8 cellular contexts compared by ENCODE assay signal in genomic region chr18:3526421-3527354, GRCh38.
A peak's percentile ranks its signal among the peaks of the same experiment; 100 is the strongest.
DNase-seq lines count a peak whose midpoint lies in the region; ATAC-seq and TF ChIP-seq lines count a peak whose summit lies in the region.

No MANE protein-coding gene starts in this region.

- H3K4me1 Mint-ChIP-seq in activated CD8-positive, alpha-beta T cell treated with anti-CD3 and anti-CD28 coated beads, Interleukin-2, amount 10 ng/mL, durations not matched to agents 7 days and 5 days (ENCODE audit: low read depth), result peaks cover 17% of the 10 kb centered on the region
- peaks cover 17% of the 10 kb centered on the region for H3K4me1 Mint-ChIP-seq in activated CD8-positive, alpha-beta T cell treated with anti-CD3 and anti-CD28 coated beads for 36 hours (ENCODE audit: low read depth)
- H3K4me1 Mint-ChIP-seq in nephron progenitor cell, result peaks cover 26% of the 10 kb centered on the region

- no peak for TF ChIP-seq POLR2A in thyroid gland (IDR thresholded peaks at IDR 0.05)

- intact Hi-C loops in activated CD8-positive, alpha-beta T cell treated with anti-CD3 and anti-CD28 coated beads for 36 hours (cut with micrococcal nuclease), result no loop called here
- intact Hi-C loops in thyroid gland (cut with DNase I), result no loop called here

- no peaks in the 10 kb centered on the region for H3K27me3 Mint-ChIP-seq in activated CD8-positive, alpha-beta T cell treated with anti-CD3 and anti-CD28 coated beads, Interleukin-2, amount 10 ng/mL, durations not matched to agents 7 days and 5 days (ENCODE audit: low read depth)
- no peaks in the 10 kb centered on the region for H3K27me3 Mint-ChIP-seq in activated CD8-positive, alpha-beta T cell treated with anti-CD3 and anti-CD28 coated beads for 36 hours
- peaks cover 3% of the 10 kb centered on the region for H3K27me3 Mint-ChIP-seq in nephron progenitor cell (ENCODE audit: low read depth, poor library complexity)

- no peaks in the 10 kb centered on the region for H3K27me3 ChIP-seq in thyroid gland

- no peak overlapping the region for H3K4me3 ChIP-seq in thyroid gland (replicated peaks in 1 of 3)

- no peak for ATAC-seq in activated CD8-positive, alpha-beta T cell treated with anti-CD3 and anti-CD28 coated beads, Interleukin-2, amount 10 ng/mL, durations not matched to agents 7 days and 5 days
- no peak for ATAC-seq in activated CD8-positive, alpha-beta T cell treated with anti-CD3 and anti-CD28 coated beads for 36 hours
- ATAC-seq in HG02885 (IDR thresholded peaks at IDR 0.05; ENCODE audit: poor library complexity, unreplicated experiment), result peak; percentile 46

- DNase-seq in activated CD8-positive, alpha-beta T cell treated with anti-CD3 and anti-CD28 coated beads, Interleukin-2, amount 10 ng/mL, durations not matched to agents 7 days and 5 days, result no peak
- DNase-seq in activated CD8-positive, alpha-beta T cell treated with anti-CD3 and anti-CD28 coated beads for 36 hours, result no peak
- DNase-seq in NCI-H2171 (lab: John Stamatoyannopoulos, UW), result peak; percentile 94
- DNase-seq in caudate nucleus (lab: John Stamatoyannopoulos, UW), result peak in 27 of 61 donors; percentile 7 to 67 (median 25)
- DNase-seq in nephron progenitor cell, result peak; percentile 9
- no peak for DNase-seq in thyroid gland
- no peak for DNase-seq in UCSD-AML1 (lab: John Stamatoyannopoulos, UW; ENCODE audit: unreplicated experiment)

- H3K36me3 ChIP-seq in thyroid gland, result no peaks in the 10 kb centered on the region

- H3K27ac ChIP-seq in caudate nucleus (ENCODE audit: low read depth, low read length) (peak overlapping the region; percentile 76), thyroid gland (no peak overlapping the region)

- H3K9me3 Mint-ChIP-seq in activated CD8-positive, alpha-beta T cell treated with anti-CD3 and anti-CD28 coated beads, Interleukin-2, amount 10 ng/mL, durations not matched to agents 7 days and 5 days (ENCODE audit: insufficient read depth), result no peaks in the 10 kb centered on the region
- peaks cover 7% of the 10 kb centered on the region for H3K9me3 Mint-ChIP-seq in activated CD8-positive, alpha-beta T cell treated with anti-CD3 and anti-CD28 coated beads for 36 hours
- peaks cover 15% of the 10 kb centered on the region for H3K9me3 Mint-ChIP-seq in nephron progenitor cell

- CTCF ChIA-PET in activated CD8-positive, alpha-beta T cell treated with anti-CD3 and anti-CD28 coated beads, Interleukin-2, amount 10 ng/mL, durations not matched to agents 7 days and 5 days (lab: Charles Lee), result interaction anchor here (0.9 to 2.6 kb wide), 9 partner anchors 9 to 230 kb away, joined by 3 to 14 read pairs (median 4); no protein-coding TSS in a partner anchor
- CTCF ChIA-PET in activated CD8-positive, alpha-beta T cell treated with anti-CD3 and anti-CD28 coated beads for 36 hours (lab: Charles Lee), result interaction anchor here (1.0 to 2.2 kb wide), 6 partner anchors 9 to 140 kb away, joined by 3 to 14 read pairs (median 5); no protein-coding TSS in a partner anchor

- POLR2A ChIA-PET in activated CD8-positive, alpha-beta T cell treated with anti-CD3 and anti-CD28 coated beads, Interleukin-2, amount 10 ng/mL, durations not matched to agents 7 days and 5 days (lab: Charles Lee), result interaction anchor here (0.7 to 1.1 kb wide), 2 partner anchors 21 to 50 kb away, joined by 3 read pairs; no protein-coding TSS in a partner anchor
- POLR2A ChIA-PET in activated CD8-positive, alpha-beta T cell treated with anti-CD3 and anti-CD28 coated beads for 36 hours (lab: Charles Lee), result interaction anchor here (0.6 to 0.7 kb wide), 2 partner anchors 68 to 112 kb away, joined by 3 read pairs; no protein-coding TSS in a partner anchor

- peaks cover 4 to 31% of the 10 kb centered on the region in 2 donors for H3K4me1 ChIP-seq in thyroid gland

- H3K9me3 ChIP-seq in thyroid gland, result no peaks in the 10 kb centered on the region

- H3K36me3 Mint-ChIP-seq in activated CD8-positive, alpha-beta T cell treated with anti-CD3 and anti-CD28 coated beads, Interleukin-2, amount 10 ng/mL, durations not matched to agents 7 days and 5 days (ENCODE audit: low read depth), result no peaks in the 10 kb centered on the region
- no peaks in the 10 kb centered on the region for H3K36me3 Mint-ChIP-seq in activated CD8-positive, alpha-beta T cell treated with anti-CD3 and anti-CD28 coated beads for 36 hours (ENCODE audit: low read depth)
- peaks cover 10% of the 10 kb centered on the region for H3K36me3 Mint-ChIP-seq in nephron progenitor cell (ENCODE audit: low read depth)

- 67 to 73% methylated on average over 13 of the region's 13 CpGs for WGBS in thyroid gland, 2 donors

- H3K4me3 Mint-ChIP-seq in activated CD8-positive, alpha-beta T cell treated with anti-CD3 and anti-CD28 coated beads, Interleukin-2, amount 10 ng/mL, durations not matched to agents 7 days and 5 days, result peak overlapping the region; percentile 55
- H3K4me3 Mint-ChIP-seq in activated CD8-positive, alpha-beta T cell treated with anti-CD3 and anti-CD28 coated beads for 36 hours, result no peak overlapping the region
- H3K4me3 Mint-ChIP-seq in nephron progenitor cell, result peak overlapping the region; percentile 12

- TF ChIP-seq CTCF in activated CD8-positive, alpha-beta T cell treated with anti-CD3 and anti-CD28 coated beads for 36 hours (IDR thresholded peaks at IDR 0.05), result no peak
- no peak for TF ChIP-seq CTCF in nephron progenitor cell (IDR thresholded peaks at IDR 0.05)
- TF ChIP-seq CTCF in thyroid gland (IDR thresholded peaks at IDR 0.05), result no peak

- H3K27ac Mint-ChIP-seq in activated CD8-positive, alpha-beta T cell treated with anti-CD3 and anti-CD28 coated beads, Interleukin-2, amount 10 ng/mL, durations not matched to agents 7 days and 5 days, result no peak overlapping the region
- H3K27ac Mint-ChIP-seq in activated CD8-positive, alpha-beta T cell treated with anti-CD3 and anti-CD28 coated beads for 36 hours, result no peak overlapping the region
- peak overlapping the region; percentile 47 for H3K27ac Mint-ChIP-seq in nephron progenitor cell

Comparison
In these comparisons a context has a peak if more than half of its experiments do, and no peak if none do; other contexts are left out.
1. DNase-seq: peak in NCI-H2171 (single experiment) and nephron progenitor cell (single experiment); none in activated CD8-positive, alpha-beta T cell treated with anti-CD3 and anti-CD28 coated beads, Interleukin-2, amount 10 ng/mL, durations not matched to agents 7 days and 5 days (single experiment), activated CD8-positive, alpha-beta T cell treated with anti-CD3 and anti-CD28 coated beads for 36 hours (single experiment), thyroid gland (0 of 2) and UCSD-AML1 (single experiment).